11 cellular contexts compared by ENCODE assay signal in genomic region chrX:108199691-108200090, GRCh38.
A peak's percentile ranks its signal among the peaks of the same experiment; 100 is the strongest.
DNase-seq lines count a peak whose midpoint lies in the region; ATAC-seq and TF ChIP-seq lines count a peak whose summit lies in the region.
"Had no signal": no experiment of that assay in that cellular context is flagged by ENCODE, and none has a peak within 500 bp of the region (broad histone marks: within the 10 kb centered on the region; RNA-seq: fewer than 3 reads in every experiment).

No MANE protein-coding gene starts in this region.

- H3K27me3 ChIP-seq in endodermal cell (ENCODE audit: control insufficient read depth, insufficient read depth, low read length, poor library complexity, severe bottlenecking) = no peaks in the 10 kb centered on the region

- H3K27ac Mint-ChIP-seq in endodermal cell = no peak overlapping the region
- no peak overlapping the region for H3K27ac Mint-ChIP-seq in progenitor cell of endocrine pancreas
- H3K27ac Mint-ChIP-seq: activated B cell treated with CpG ODN at 0.5 μM for 24 hours, naive B cell had no signal

- WGBS in endodermal cell (ENCODE audit: insufficient coverage in 1 of 2, insufficient read length in 1 of 2), 2 experiments = 28% methylated on average over 4 of the region's 4 CpGs; no CpG with 5 or more reads in 1 of the 2 experiments

- ATAC-seq in GM21825 (IDR thresholded peaks at IDR 0.05; ENCODE audit: unreplicated experiment) (peak; percentile 49), HG02759 (IDR thresholded peaks at IDR 0.05; ENCODE audit: unreplicated experiment) (no peak)

- H3K4me3 ChIP-seq in endodermal cell (ENCODE audit: low read length) = no peak overlapping the region

- H3K9me3 Mint-ChIP-seq in endodermal cell (no peaks in the 10 kb centered on the region), progenitor cell of endocrine pancreas (ENCODE audit: low read depth) (no peaks in the 10 kb centered on the region)
- H3K9me3 Mint-ChIP-seq: activated B cell treated with CpG ODN at 0.5 μM for 24 hours had no signal

- H3K4me1 Mint-ChIP-seq in endodermal cell = peaks cover 4% of the 10 kb centered on the region
- H3K4me1 Mint-ChIP-seq in progenitor cell of endocrine pancreas (ENCODE audit: low read depth) = no peaks in the 10 kb centered on the region
- H3K4me1 Mint-ChIP-seq: activated B cell treated with CpG ODN at 0.5 μM for 24 hours, naive B cell had no signal

- no peak overlapping the region for H3K27ac ChIP-seq in endodermal cell (ENCODE audit: low read depth, low read length)
- H3K27ac ChIP-seq: 22Rv1 had no signal

- H3K9ac ChIP-seq in endodermal cell (ENCODE audit: extremely low read depth, low read length, poor library complexity, severe bottlenecking) = no peak overlapping the region

- H3K36me3 Mint-ChIP-seq in endodermal cell (ENCODE audit: low read depth) = peaks cover 69% of the 10 kb centered on the region
- H3K36me3 Mint-ChIP-seq in progenitor cell of endocrine pancreas (ENCODE audit: insufficient read depth) = peaks cover 5% of the 10 kb centered on the region
- H3K36me3 Mint-ChIP-seq: naive B cell had no signal

- TF ChIP-seq CTCF in endodermal cell (conservative IDR thresholded peaks at IDR 0.05) = peak; percentile 89
- TF ChIP-seq CTCF in progenitor cell of endocrine pancreas (IDR thresholded peaks at IDR 0.05; ENCODE audit: unreplicated experiment) = peak; percentile 68

- no peaks in the 10 kb centered on the region for H3K27me3 Mint-ChIP-seq in endodermal cell (ENCODE audit: insufficient read depth)
- no peaks in the 10 kb centered on the region for H3K27me3 Mint-ChIP-seq in progenitor cell of endocrine pancreas
- H3K27me3 Mint-ChIP-seq: activated B cell treated with CpG ODN at 0.5 μM for 24 hours had no signal

- H3K4me3 Mint-ChIP-seq in endodermal cell (no peak overlapping the region), progenitor cell of endocrine pancreas (ENCODE audit: low read depth) (no peak overlapping the region)
- H3K4me3 Mint-ChIP-seq: activated B cell treated with CpG ODN at 0.5 μM for 24 hours, naive B cell had no signal

- DNase-seq in DMS153 treated with DMSO at 0.1 percent for 48 hours (lab: John Stamatoyannopoulos, UW; ENCODE audit: unreplicated experiment) = peak; percentile 0
- no peak for DNase-seq in DMS153 (lab: John Stamatoyannopoulos, UW)
- peak; percentile 10 for DNase-seq in NCI-H446 treated with DMSO at 0.1 percent for 48 hours (lab: John Stamatoyannopoulos, UW)
- DNase-seq in endodermal cell = peak; percentile 77
- no peak for DNase-seq in progenitor cell of endocrine pancreas (ENCODE audit: low spot score, unreplicated experiment)
- no peak for DNase-seq in NK-92 treated with Interleukin-12 subunit alpha and Interleukin-12 subunit beta, amount 100 ng/mL, for 24 hours (lab: John Stamatoyannopoulos, UW)
- DNase-seq: activated B cell treated with CpG ODN at 0.5 μM for 24 hours, naive B cell had no signal

- peaks cover 16% of the 10 kb centered on the region for H3K36me3 ChIP-seq in endodermal cell (ENCODE audit: control insufficient read depth, insufficient read depth, low read length)

- H3K9me3 ChIP-seq in endodermal cell (ENCODE audit: control insufficient read depth, low read length) = no peaks in the 10 kb centered on the region

- no peaks in the 10 kb centered on the region for H3K4me1 ChIP-seq in endodermal cell (ENCODE audit: control insufficient read depth, insufficient read depth, low read length)

Comparison
In these comparisons a context has a peak if more than half of its experiments do, and no peak if none do; other contexts are left out.
1. DNase-seq: peak in DMS153 treated with DMSO at 0.1 percent for 48 hours (single experiment), NCI-H446 treated with DMSO at 0.1 percent for 48 hours (single experiment) and endodermal cell (single experiment); none in DMS153 (single experiment), progenitor cell of endocrine pancreas (single experiment) and NK-92 treated with Interleukin-12 subunit alpha and Interleukin-12 subunit beta, amount 100 ng/mL, for 24 hours (single experiment).